ENCODE assay signal across 8 cellular contexts in genomic region chrX:129540068-129540653, GRCh38. TPM values are rescaled to one million over a fixed set of nuclear protein-coding genes. Genes with fewer than 3 reads are reported as not detected.
DNase-seq lines count a peak whose midpoint lies in the region; ATAC-seq and TF ChIP-seq lines count a peak whose summit lies in the region.

OCRL (plus strand) TSS chrX:129540259; CDS start chrX:129540440, 181 bp downstream.

- POLR2A ChIA-PET in AG04450 (lab: Yijun Ruan, JAX), result interaction anchor here (0.6 to 0.7 kb wide), 2 partner anchors 17 to 235 kb away, joined by 3 to 4 read pairs; partner anchors contain the start of gene SMARCA1

- H3K27ac ChIP-seq in AG04450 (ENCODE audit: low read depth, low read length) (no peak within 1 kb of the TSS), WERI-Rb-1 (peak within 1 kb of the TSS; percentile 88), layer of hippocampus (ENCODE audit: low read depth, low read length) (peak within 1 kb of the TSS; percentile 42)

- H3K27me3 ChIP-seq in AG04450 (ENCODE audit: control insufficient read depth, insufficient read depth, low read length), result no peaks in the 10 kb centered on the region
- peaks cover 18% of the 10 kb centered on the region for H3K27me3 ChIP-seq in WERI-Rb-1 (ENCODE audit: insufficient read depth, low read depth, severe bottlenecking)
- H3K27me3 ChIP-seq in layer of hippocampus (ENCODE audit: control insufficient read depth, insufficient read depth, low read length), result no peaks in the 10 kb centered on the region

- TF ChIP-seq CTCF in AG04450 (IDR thresholded peaks at IDR 0.05; ENCODE audit: low read depth, low read length), result peak; percentile 67
- TF ChIP-seq CTCF in WERI-Rb-1 (IDR thresholded peaks at IDR 0.05; ENCODE audit: low read depth, low read length), result peak; percentile 72
- TF ChIP-seq CTCF in choroid plexus epithelial cell (conservative IDR thresholded peaks at IDR 0.05; ENCODE audit: low read depth, low read length), result peak; percentile 72

- DNase-seq in AG04450 (ENCODE audit: low read depth, low spot score) (no peak), NCI-H2107 treated with DMSO at 0.1 percent for 48 hours (lab: John Stamatoyannopoulos, UW; ENCODE audit: unreplicated experiment) (peak; percentile 58), WERI-Rb-1 (peak; percentile 72), choroid plexus epithelial cell (ENCODE audit: low read depth) (peak; percentile 68)
- DNase-seq in stimulated activated CD4-positive, alpha-beta T cell treated with anti-CD3 and anti-CD28 coated beads, Interleukin-1b, Interleukin-23, amount 100 ng/mL, for 24 hours (ENCODE audit: low read depth in 4 of 4, low spot score in 1 of 4), result peak in 3 of 4 experiments; percentile 25 to 42 (median 36)

- CTCF ChIA-PET in AG04450 (lab: Charles Lee), result interaction anchor here (0.7 to 0.9 kb wide), 3 partner anchors 15 to 383 kb away, joined by 3 to 4 read pairs (median 3); no protein-coding TSS in a partner anchor

- ATAC-seq in GM18517 (IDR thresholded peaks at IDR 0.05; ENCODE audit: unreplicated experiment), result peak; percentile 87
- ATAC-seq in HG02973 (IDR thresholded peaks at IDR 0.05; ENCODE audit: unreplicated experiment), result peak; percentile 98

- no peaks in the 10 kb centered on the region for H3K36me3 ChIP-seq in WERI-Rb-1

- H3K4me3 ChIP-seq in AG04450 (ENCODE audit: low read depth, low read length), result peak within 1 kb of the TSS; percentile 70
- peak within 1 kb of the TSS; percentile 59 for H3K4me3 ChIP-seq in WERI-Rb-1 (ENCODE audit: low read depth, low read length)
- H3K4me3 ChIP-seq in choroid plexus epithelial cell (ENCODE audit: low read depth, low read length), result peak within 1 kb of the TSS; percentile 73

- H3K9me3 ChIP-seq in AG04450 (ENCODE audit: control insufficient read depth, insufficient read depth, low read length), result no peaks in the 10 kb centered on the region
- no peaks in the 10 kb centered on the region for H3K9me3 ChIP-seq in WERI-Rb-1 (ENCODE audit: severe bottlenecking)

RNA-seq across cellular contexts. Expression of gene OCRL, which starts in this region (rescaled TPM):
- 26.5 and 29.6 TPM in 2 replicates for polyA plus RNA-seq in AG04450 (2011; rRNA removed)
- 16.2 and 22.9 TPM in 2 replicates for polyA minus RNA-seq in AG04450 (2011; rRNA and poly(A)+ RNA removed)
